ENCODE assay signal across 8 cellular contexts in genomic region chr19:58098682-58098998, GRCh38. TPM values are rescaled to one million over a fixed set of nuclear protein-coding genes. Genes with fewer than 3 reads are reported as not detected.
DNase-seq lines count a peak whose midpoint lies in the region; ATAC-seq and TF ChIP-seq lines count a peak whose summit lies in the region.

No MANE protein-coding gene starts in this region.

- intact Hi-C loops in activated B cell treated with CpG ODN at 0.5 μM for 24 hours (cut with micrococcal nuclease) (loop anchor here (1.0 to 10.0 kb wide), 9 partner anchors 40 to 371 kb away; partner anchors contain the start of genes ZNF135, ZNF256, ZNF274 and ZNF329), heart left ventricle (cut with DNase I) (loop anchor here in 6 of 10 donors (1.0 to 10.0 kb wide), 8 partner anchors 36 to 76 kb away; partner anchors contain the start of genes ZNF135 (in 4 of the 6), ZNF329 (in 2 of the 6) and ZSCAN1 (in 1 of the 6)), PC-3 (cut with micrococcal nuclease) (no loop called here)

- H3K27me3 Mint-ChIP-seq in activated B cell treated with CpG ODN at 0.5 μM for 24 hours, result no peaks in the 10 kb centered on the region

- H3K36me3 Mint-ChIP-seq in activated B cell treated with CpG ODN at 0.5 μM for 24 hours (ENCODE audit: low read depth), result peaks cover 25% of the 10 kb centered on the region

- H4K20me1 ChIP-seq in PC-3 (ENCODE audit: low read length), result no peaks in the 10 kb centered on the region

- H3K4me1 Mint-ChIP-seq in activated B cell treated with CpG ODN at 0.5 μM for 24 hours, result peaks cover 18% of the 10 kb centered on the region

- H3K4me2 ChIP-seq in PC-3 (ENCODE audit: low read length), result no peak overlapping the region

- no TSS peak for BruUV-seq in PC-3 (replicated peaks; lab: Mats Ljungman, UMichigan)

- H3K4me3 ChIP-seq in heart left ventricle (peak overlapping the region; percentile 83 to 100 (median 98)), skeletal muscle cell (ENCODE audit: low read depth, low read length) (peak overlapping the region; percentile 93), PC-3 (ENCODE audit: low read length) (no peak overlapping the region)

- H3K9me2 ChIP-seq in PC-3 (replicated peaks; ENCODE audit: low read length), result no peaks in the 10 kb centered on the region

- DNase-seq in activated B cell treated with CpG ODN at 0.5 μM for 24 hours, result no peak
- no peak for DNase-seq in heart left ventricle
- DNase-seq in skeletal muscle cell (ENCODE audit: low read depth), result no peak
- DNase-seq in NCI-H510A (lab: John Stamatoyannopoulos, UW), result no peak
- no peak for DNase-seq in PC-3

- no peak overlapping the region for H3K9ac ChIP-seq in PC-3 (ENCODE audit: low read length)

- no peak overlapping the region for H2AFZ ChIP-seq in PC-3 (ENCODE audit: low read length)

- H3K36me3 ChIP-seq in heart left ventricle (peaks cover 0 to 7% (median 0%) of the 10 kb centered on the region in 9 donors), PC-3 (ENCODE audit: low read depth, low read length) (no peaks in the 10 kb centered on the region; the same call in 1 of the 2 replicates)

- no peaks in the 10 kb centered on the region for H3F3A ChIP-seq in PC-3 (ENCODE audit: low read length, unreplicated experiment)

- peak overlapping the region; percentile 90 for H3K4me3 Mint-ChIP-seq in activated B cell treated with CpG ODN at 0.5 μM for 24 hours

- peak; percentile 20 for ATAC-seq in GM18907 (IDR thresholded peaks at IDR 0.05; ENCODE audit: unreplicated experiment)
- ATAC-seq in activated B cell treated with CpG ODN at 0.5 μM for 24 hours (ENCODE audit: low read depth), result peak; percentile 4
- ATAC-seq in heart left ventricle, result no peak
- ATAC-seq in GM21423 (IDR thresholded peaks at IDR 0.05; ENCODE audit: unreplicated experiment), result no peak
- ATAC-seq in GM18502 (IDR thresholded peaks at IDR 0.05; ENCODE audit: poor library complexity, unreplicated experiment), result no peak
- ATAC-seq in PC-3, result no peak

- POLR2A ChIA-PET in activated B cell treated with CpG ODN at 0.5 μM for 24 hours (lab: Charles Lee), result interaction anchor here (0.8 to 1.5 kb wide), 4 partner anchors 52 to 207 kb away, joined by 3 to 5 read pairs (median 4); partner anchors contain the start of genes ERVK3-1, ZNF329, ZNF606 and ZNF8
- POLR2A ChIA-PET in PC-3 (lab: Charles Lee; ENCODE audit: unreplicated experiment), result no interaction called here

- no peaks in the 10 kb centered on the region for H3K79me2 ChIP-seq in PC-3 (ENCODE audit: low read length)

- H3K4me1 ChIP-seq in heart left ventricle (peaks cover 0 to 24% (median 10%) of the 10 kb centered on the region in 12 donors), PC-3 (ENCODE audit: insufficient read depth, low read length) (no peaks in the 10 kb centered on the region)

- peaks cover 11% of the 10 kb centered on the region for H3K9me3 Mint-ChIP-seq in activated B cell treated with CpG ODN at 0.5 μM for 24 hours

- peak overlapping the region; percentile 100 for H3K27ac Mint-ChIP-seq in activated B cell treated with CpG ODN at 0.5 μM for 24 hours

- CTCF ChIA-PET in activated B cell treated with CpG ODN at 0.5 μM for 24 hours (lab: Charles Lee), result no interaction called here
- CTCF ChIA-PET in PC-3 (lab: Charles Lee), result no interaction called here

- TF ChIP-seq CTCF in activated B cell treated with CpG ODN at 0.5 μM for 24 hours (IDR thresholded peaks at IDR 0.05), result no peak
- no peak for TF ChIP-seq CTCF in heart left ventricle (IDR thresholded peaks at IDR 0.05)
- TF ChIP-seq CTCF in PC-3 (conservative IDR thresholded peaks at IDR 0.05; ENCODE audit: low read depth, low read length), result no peak

- H3K27ac ChIP-seq in heart left ventricle (peak overlapping the region; percentile 52 to 98 (median 94)), PC-3 (ENCODE audit: low read length) (no peak overlapping the region)

- 11 to 19% (median 13%) methylated on average over 2 of the region's 2 CpGs for WGBS in heart left ventricle, 4 donors

- H3K27me3 ChIP-seq in heart left ventricle (no peaks in the 10 kb centered on the region), PC-3 (ENCODE audit: low read length) (no peaks in the 10 kb centered on the region)

- TF ChIP-seq POLR2A in heart left ventricle (IDR thresholded peaks at IDR 0.05), result no peak

- peaks cover 0 to 56% (median 5%) of the 10 kb centered on the region in 12 donors for H3K9me3 ChIP-seq in heart left ventricle
- H3K9me3 ChIP-seq in PC-3 (ENCODE audit: low read length), result peaks cover 50% of the 10 kb centered on the region

RNA-seq across cellular contexts. Expression of gene ZSCAN18, which starts 0.6 kb away (rescaled TPM):
- total RNA-seq in activated B cell treated with CpG ODN at 0.5 μM for 24 hours, result 40.8 and 49.8 TPM in 2 replicates
- 100 to 1,000 TPM in 1 of 9 donors, 10 to 100 TPM in 8; 45.1 to 114 (median 73.4) TPM for total RNA-seq in heart left ventricle
- polyA plus RNA-seq in heart left ventricle, result 10 to 100 TPM; 41.9 to 71.8 TPM
- 0.66 and 1.7 TPM in 2 replicates for total RNA-seq in PC-3 (2014; rRNA removed)

RNA-seq across cellular contexts. Expression of gene ZNF135, which starts 39.6 kb away (rescaled TPM):
- 5.8 and 7.5 TPM in 2 replicates for total RNA-seq in activated B cell treated with CpG ODN at 0.5 μM for 24 hours
- total RNA-seq in heart left ventricle, result 1 to 10 TPM; 2.1 to 4.5 (median 3.4) TPM
- polyA plus RNA-seq in heart left ventricle, result 1 to 10 TPM; 2.0 to 3.9 TPM
- not detected in 2 replicates for total RNA-seq in PC-3 (2014; rRNA removed)

RNA-seq across cellular contexts. Expression of gene ZNF329, which starts 51.9 kb away (rescaled TPM):
- total RNA-seq in activated B cell treated with CpG ODN at 0.5 μM for 24 hours, result 9.7 and 10.8 TPM in 2 replicates
- total RNA-seq in heart left ventricle, result 10 to 100 TPM in 2 of 9 donors, 1 to 10 TPM in 7; 7.4 to 10.9 (median 9.0) TPM
- polyA plus RNA-seq in heart left ventricle, result 10 to 100 TPM in 1 of 2 donors, 1 to 10 TPM in 1; 2.4 to 10.2 TPM
- total RNA-seq in PC-3 (2014; rRNA removed), result 8.2 and 10.5 TPM in 2 replicates

Comparison
In these comparisons a context has a peak if more than half of its experiments do, and no peak if none do; other contexts are left out.
1. ATAC-seq: peak in GM18907 (single experiment) and activated B cell treated with CpG ODN at 0.5 μM for 24 hours (single experiment); none in heart left ventricle (0 of 4), GM21423 (single experiment), GM18502 (single experiment) and PC-3 (single experiment).
2. RNA of gene ZSCAN18, which starts 0.6 kb away (total RNA-seq): 45.1 to 114 TPM in heart left ventricle and 40.8 to 49.8 TPM in activated B cell treated with CpG ODN at 0.5 μM for 24 hours; 0.66 to 1.7 TPM in PC-3; every median in the first group is over 10 times any median in the second.